15 cellular contexts compared by ENCODE assay signal in genomic region chr11:85783758-85784157, GRCh38.
"Had no signal": no experiment of that assay in that cellular context is flagged by ENCODE, and none has a peak within 500 bp of the region (broad histone marks: within the 10 kb centered on the region; RNA-seq: fewer than 3 reads in every experiment).

No MANE protein-coding gene starts in this region.

- H3K27me3 ChIP-seq: left lung, stomach had no signal

- H3K27me3 Mint-ChIP-seq: activated naive CD8-positive, alpha-beta T cell treated with anti-CD3 and anti-CD28 coated beads, Interleukin-2, amount 50 U/mL, for 24 hours; activated T-cell treated with anti-CD3 and anti-CD28 coated beads, Interleukin-2, amount 50 U/mL, for 24 hours had no signal

- H3K9me3 ChIP-seq: psoas muscle, SK-N-SH, stomach, thoracic aorta had no signal

- H3K4me3 Mint-ChIP-seq: activated naive CD8-positive, alpha-beta T cell treated with anti-CD3 and anti-CD28 coated beads, Interleukin-2, amount 50 U/mL, for 24 hours; activated T-cell treated with anti-CD3 and anti-CD28 coated beads, Interleukin-2, amount 50 U/mL, for 24 hours; memory B cell; nephron progenitor cell; T-helper 1 cell treated with Interleukin-12 subunit alpha and Interleukin-12 subunit beta and Interleukin-4 antibody, amounts not matched to agents 30 μg/mL and 1 μg/mL, for 36 hours had no signal

- H3K4me1 Mint-ChIP-seq: memory B cell had no signal

- H3K27ac Mint-ChIP-seq: activated naive CD8-positive, alpha-beta T cell treated with anti-CD3 and anti-CD28 coated beads, Interleukin-2, amount 50 U/mL, for 24 hours; activated T-cell treated with anti-CD3 and anti-CD28 coated beads, Interleukin-2, amount 50 U/mL, for 24 hours; memory B cell; nephron progenitor cell; T-helper 1 cell treated with Interleukin-12 subunit alpha and Interleukin-12 subunit beta and Interleukin-4 antibody, amounts not matched to agents 30 μg/mL and 1 μg/mL, for 36 hours had no signal

- DNase-seq: activated naive CD4-positive, alpha-beta T cell; activated naive CD8-positive, alpha-beta T cell treated with anti-CD3 and anti-CD28 coated beads, Interleukin-2, amount 50 U/mL, for 24 hours; activated T-cell treated with anti-CD3 and anti-CD28 coated beads, Interleukin-2, amount 50 U/mL, for 24 hours; cerebellar nuclear complex; left lung; nephron progenitor cell; psoas muscle; SK-N-SH; stimulated activated CD4-positive, alpha-beta T cell treated with anti-CD3 and anti-CD28 coated beads, Interleukin-12 subunit alpha, Interleukin-12 subunit beta, amount 100 ng/mL, for 4 hours; stimulated activated CD8-positive, alpha-beta memory T cell treated with anti-CD3 and anti-CD28 coated beads, Interleukin-4, amount 100 ng/mL, for 48 hours; stomach had no signal

- H3K27ac ChIP-seq: left lung, psoas muscle, stomach, thoracic aorta had no signal

- ATAC-seq: activated CD4-positive, CD25-positive, alpha-beta regulatory T cell treated with anti-CD3 and anti-CD28 coated beads, Interleukin-2, amount 50 U/mL, for 24 hours; activated naive CD8-positive, alpha-beta T cell treated with anti-CD3 and anti-CD28 coated beads, Interleukin-2, amount 50 U/mL, for 24 hours; left lung; psoas muscle had no signal
